ENCODE assay signal across 8 cellular contexts in genomic region chr11:80155412-80156017, GRCh38.
A peak's percentile ranks its signal among the peaks of the same experiment; 100 is the strongest.
DNase-seq lines count a peak whose midpoint lies in the region; ATAC-seq and TF ChIP-seq lines count a peak whose summit lies in the region.

No MANE protein-coding gene starts in this region.

- H3K9ac ChIP-seq in colonic mucosa (ENCODE audit: low read depth in 2 of 2, low read length in 2 of 2) = no peak overlapping the region

- H3K27ac ChIP-seq in colonic mucosa = no peak overlapping the region

- intact Hi-C loops in colonic mucosa (cut with DNase I) = loop anchor here (5.0 to 10.0 kb wide), 2 partner anchors 391 to 448 kb away; no protein-coding TSS in a partner anchor

- no peaks in the 10 kb centered on the region for H3K4me1 ChIP-seq in colonic mucosa

- H3K36me3 ChIP-seq in colonic mucosa = no peaks in the 10 kb centered on the region

- no peaks in the 10 kb centered on the region for H3K9me3 ChIP-seq in colonic mucosa

- DNase-seq in Caki2 (ENCODE audit: low read depth) (peak; percentile 25), NCI-H187 treated with DMSO at 0.1 percent for 48 hours (lab: John Stamatoyannopoulos, UW) (peak; percentile 71), colonic mucosa (no peak), pons (ENCODE audit: low spot score) (peak; percentile 38), NOMO-1 treated with dmso at 0.1 percent for 144 hours (lab: John Stamatoyannopoulos, UW; ENCODE audit: unreplicated experiment) (no peak)

- no peak overlapping the region for H3K4me3 ChIP-seq in colonic mucosa

- ATAC-seq in GM21360 (IDR thresholded peaks at IDR 0.05; ENCODE audit: unreplicated experiment) = peak; percentile 62
- ATAC-seq in HG03378 (IDR thresholded peaks at IDR 0.05; ENCODE audit: unreplicated experiment) = no peak
- no peak for ATAC-seq in HG03457 (IDR thresholded peaks at IDR 0.05; ENCODE audit: unreplicated experiment)

- in situ Hi-C loops in Caki2 (cut with HindIII; ENCODE audit: low pct_unique_long_range_greater_than_20kb, low sequenced_read_pairs) = no loop called here

- no peaks in the 10 kb centered on the region for H3K27me3 ChIP-seq in colonic mucosa

- TF ChIP-seq CTCF in colonic mucosa (IDR thresholded peaks at IDR 0.05) = peak; percentile 42

Comparison
In these comparisons a context has a peak if more than half of its experiments do, and no peak if none do; other contexts are left out.
1. DNase-seq: peak in Caki2 (single experiment), NCI-H187 treated with DMSO at 0.1 percent for 48 hours (single experiment) and pons (single experiment); none in colonic mucosa (single experiment) and NOMO-1 treated with dmso at 0.1 percent for 144 hours (single experiment).